In genomic region chr17:37570527-37571093, GRCh38 we compare ENCODE assay signal across 8 cellular contexts. TPM values are rescaled to one million over a fixed set of nuclear protein-coding genes. Genes with fewer than 3 reads are reported as not detected.
A peak's percentile ranks its signal among the peaks of the same experiment; 100 is the strongest.
DNase-seq lines count a peak whose midpoint lies in the region; ATAC-seq and TF ChIP-seq lines count a peak whose summit lies in the region.

No MANE protein-coding gene starts in this region.

- H3K27ac ChIP-seq in HEK293 (ENCODE audit: extremely low read depth, low read depth, low read length) (no peak overlapping the region), Peyer's patch (no peak overlapping the region), brain microvascular endothelial cell (no peak overlapping the region)

- H3K9me3 Mint-ChIP-seq in stimulated activated naive CD8-positive, alpha-beta T cell treated with anti-CD3 and anti-CD28 coated beads, Interleukin-15, amount 100 ng/mL, for 72 hours, result no peaks in the 10 kb centered on the region

- peaks cover 60 to 64% of the 10 kb centered on the region in 2 experiments for H3K36me3 ChIP-seq in HEK293 (ENCODE audit: control insufficient read depth in 2 of 2, insufficient read depth in 1 of 2, low read length in 2 of 2)
- peaks cover 4 to 85% (median 5%) of the 10 kb centered on the region in 3 donors for H3K36me3 ChIP-seq in Peyer's patch
- H3K36me3 ChIP-seq in brain microvascular endothelial cell (replicated peaks), result peaks cover 23% of the 10 kb centered on the region
- peaks cover 3% of the 10 kb centered on the region for H3K36me3 ChIP-seq in kidney epithelial cell (ENCODE audit: control insufficient read depth, insufficient read depth, low read length)

- no peaks in the 10 kb centered on the region for H3K27me3 Mint-ChIP-seq in stimulated activated naive CD8-positive, alpha-beta T cell treated with anti-CD3 and anti-CD28 coated beads, Interleukin-15, amount 100 ng/mL, for 72 hours

- H3K4me3 Mint-ChIP-seq in stimulated activated naive CD8-positive, alpha-beta T cell treated with anti-CD3 and anti-CD28 coated beads, Interleukin-15, amount 100 ng/mL, for 72 hours, result no peak overlapping the region

- no peaks in the 10 kb centered on the region for H3K27me3 ChIP-seq in Peyer's patch
- H3K27me3 ChIP-seq in brain microvascular endothelial cell (replicated peaks), result no peaks in the 10 kb centered on the region
- H3K27me3 ChIP-seq in kidney epithelial cell (ENCODE audit: control insufficient read depth, insufficient read depth, low read length), result no peaks in the 10 kb centered on the region

- POLR2A ChIA-PET in HEK293 (lab: Yijun Ruan, JAX), result interaction anchor here (0.6 kb wide), 1 partner anchor 1014 kb away, joined by 9 read pairs; no protein-coding TSS in a partner anchor

- H3K4me3 ChIP-seq in HEK293 (ENCODE audit: low read depth, low read length), result no peak overlapping the region
- H3K4me3 ChIP-seq in Peyer's patch, result no peak overlapping the region
- no peak overlapping the region for H3K4me3 ChIP-seq in brain microvascular endothelial cell (ENCODE audit: low read depth, low read length)
- no peak overlapping the region for H3K4me3 ChIP-seq in kidney epithelial cell (ENCODE audit: low read depth, low read length)

- H3K4me1 Mint-ChIP-seq in stimulated activated naive CD8-positive, alpha-beta T cell treated with anti-CD3 and anti-CD28 coated beads, Interleukin-15, amount 100 ng/mL, for 72 hours, result no peaks in the 10 kb centered on the region

- in situ Hi-C loops in brain microvascular endothelial cell (cut with HindIII; ENCODE audit: low pct_ligation_motif_present, low sequenced_read_pairs), result no loop called here

- H3K9me3 ChIP-seq in HEK293 (ENCODE audit: control insufficient read depth, insufficient read depth, low read depth, low read length), result no peaks in the 10 kb centered on the region
- no peaks in the 10 kb centered on the region for H3K9me3 ChIP-seq in Peyer's patch

- no peak overlapping the region for H3K27ac Mint-ChIP-seq in stimulated activated naive CD8-positive, alpha-beta T cell treated with anti-CD3 and anti-CD28 coated beads, Interleukin-15, amount 100 ng/mL, for 72 hours

- H3K4me1 ChIP-seq in HEK293 (ENCODE audit: control insufficient read depth, insufficient read depth, low read length) (peaks cover 10% of the 10 kb centered on the region), Peyer's patch (no peaks in the 10 kb centered on the region)

- DNase-seq in COR-L47 (lab: John Stamatoyannopoulos, UW), result peak; percentile 7
- DNase-seq in Peyer's patch, result no peak
- DNase-seq in brain microvascular endothelial cell, result peak; percentile 47
- DNase-seq in kidney epithelial cell (ENCODE audit: low read depth), result peak; percentile 45
- peak; percentile 27 to 50 for DNase-seq in stimulated activated naive CD8-positive, alpha-beta T cell treated with anti-CD3 and anti-CD28 coated beads, Interleukin-15, amount 100 ng/mL, for 72 hours
- DNase-seq in OCI-M2 (lab: John Stamatoyannopoulos, UW; ENCODE audit: unreplicated experiment), result no peak
- no peak for DNase-seq in NCI-H2107 (lab: John Stamatoyannopoulos, UW)

- no peak for TF ChIP-seq POLR2A in Peyer's patch (IDR thresholded peaks at IDR 0.05)

- peak; percentile 86 for ATAC-seq in stimulated activated naive CD8-positive, alpha-beta T cell treated with anti-CD3 and anti-CD28 coated beads, Interleukin-15, amount 100 ng/mL, for 72 hours

- TF ChIP-seq CTCF in HEK293 (tag by site-specific recombination; IDR thresholded peaks at IDR 0.05) (peak; percentile 82), Peyer's patch (IDR thresholded peaks at IDR 0.05) (peak in 4 of 6 experiments; percentile 23 to 41 (median 34)), brain microvascular endothelial cell (IDR thresholded peaks at IDR 0.05; ENCODE audit: low read depth, low read length, missing control alignments) (peak; percentile 75), kidney epithelial cell (IDR thresholded peaks at IDR 0.05; ENCODE audit: insufficient read depth, low read length, poor library complexity, severe bottlenecking) (peak; percentile 75)

- CTCF ChIA-PET in HEK293 (lab: Yijun Ruan, JAX), result interaction anchor here (0.5 to 3.7 kb wide), 33 partner anchors 10 to 1782 kb away, joined by 3 to 48 read pairs (median 4); partner anchors contain the start of gene C17orf78

TF ChIP-seq in HEK293, 187 proteins besides CTCF, POLR2A, EP300 and RAD21:
- TF ChIP-seq ZNF580 (tag by site-specific recombination; IDR thresholded peaks at IDR 0.05) (peak; percentile 75), ZNF654 (tag by site-specific recombination; IDR thresholded peaks at IDR 0.05; ENCODE audit: low read depth) (peak; percentile 92), ZNF24 (tag by site-specific recombination; IDR thresholded peaks at IDR 0.05) (0 out of 2 replicates have a peak, but pooled peaks have one; percentile 17), ZBTB48 (tag by site-specific recombination; IDR thresholded peaks at IDR 0.05) (no peak), KLF8 (tag by site-specific recombination; IDR thresholded peaks at IDR 0.05) (0 out of 2 replicates have a peak, but pooled peaks have one; percentile 12), PRDM6 (tag by site-specific recombination; IDR thresholded peaks at IDR 0.05) (no peak), BCL11A (tag by site-specific recombination; IDR thresholded peaks at IDR 0.05; ENCODE audit: low read depth) (no peak), ZFP37 (tag by site-specific recombination; IDR thresholded peaks at IDR 0.05) (peak; percentile 28; the same call in 1 of the 2 replicates)

RNA-seq across cellular contexts. Expression of gene SYNRG, which starts 38.6 kb away (rescaled TPM):
- total RNA-seq in Peyer's patch (100 to 1,000 TPM in 1 of 4 donors, 10 to 100 TPM in 3; 42.5 to 102 (median 49.5) TPM), kidney epithelial cell (21.1 and 25.1 TPM in 2 replicates)

Comparison
In these comparisons a context has a peak if more than half of its experiments do, and no peak if none do; other contexts are left out.
1. DNase-seq: peak in COR-L47 (single experiment), brain microvascular endothelial cell (single experiment), kidney epithelial cell (single experiment) and stimulated activated naive CD8-positive, alpha-beta T cell treated with anti-CD3 and anti-CD28 coated beads, Interleukin-15, amount 100 ng/mL, for 72 hours (2 of 2); none in Peyer's patch (0 of 3), OCI-M2 (single experiment) and NCI-H2107 (single experiment).
2. Peak in every context shown above with its lines, with median percentiles within 50 percentile points of each other: CTCF ChIP-seq.